Comparison of ENCODE assay signal across 1 cellular context in the genomic region with DNA sequence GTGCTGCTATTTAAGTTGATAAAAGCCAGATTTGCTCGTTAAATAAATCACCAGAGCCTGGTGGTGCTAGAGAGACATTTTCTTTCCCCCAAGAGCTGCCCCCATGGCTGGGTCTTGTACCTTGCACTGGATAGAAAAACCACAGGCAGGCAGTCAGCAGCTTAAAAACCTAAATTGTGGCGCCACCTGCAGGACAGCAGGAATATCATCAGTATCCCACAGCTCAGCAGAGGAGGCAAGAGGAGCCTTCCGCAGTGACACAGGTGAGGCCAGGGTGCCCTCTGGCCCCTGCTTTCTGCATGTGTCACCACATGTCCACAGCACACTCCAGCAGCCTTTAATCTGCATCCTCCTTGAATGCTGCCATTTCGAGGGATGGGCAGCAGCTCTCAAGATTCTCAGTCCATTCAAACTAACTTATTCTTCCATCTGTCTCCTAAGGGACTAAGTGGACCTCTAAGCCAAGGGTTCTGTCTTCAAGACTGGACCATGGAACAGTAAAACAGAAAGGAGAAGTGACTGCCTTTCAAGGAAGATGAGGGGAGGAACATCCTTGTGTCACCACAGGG.
TF ChIP-seq lines count a peak whose summit lies in the region.

No MANE protein-coding gene starts in this region.

TF ChIP-seq in HCT116, 20 proteins besides CTCF, POLR2A, EP300 and RAD21 (continued from another document):
- TF ChIP-seq, protein P1, sequence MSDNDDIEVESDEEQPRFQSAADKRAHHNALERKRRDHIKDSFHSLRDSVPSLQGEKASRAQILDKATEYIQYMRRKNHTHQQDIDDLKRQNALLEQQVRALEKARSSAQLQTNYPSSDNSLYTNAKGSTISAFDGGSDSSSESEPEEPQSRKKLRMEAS (IDR thresholded peaks at IDR 0.05): no peak
- TF ChIP-seq EZH2phosphoT487 (IDR thresholded peaks at IDR 0.05; ENCODE audit: borderline replicate concordance) (no peak), POLR2AphosphoS5 (IDR thresholded peaks at IDR 0.05; ENCODE audit: low read depth, low read length) (no peak), FOSL1 (IDR thresholded peaks at IDR 0.05; ENCODE audit: low read depth) (no peak), SP1 (IDR thresholded peaks at IDR 0.05; ENCODE audit: low read depth) (no peak), TCF7L2 (IDR thresholded peaks at IDR 0.05; ENCODE audit: borderline replicate concordance, extremely low read depth, insufficient read depth, insufficient read length) (no peak), JUND (IDR thresholded peaks at IDR 0.05) (no peak), SIN3A (IDR thresholded peaks at IDR 0.05; ENCODE audit: low read depth) (no peak)
- TF ChIP-seq, protein P2, sequence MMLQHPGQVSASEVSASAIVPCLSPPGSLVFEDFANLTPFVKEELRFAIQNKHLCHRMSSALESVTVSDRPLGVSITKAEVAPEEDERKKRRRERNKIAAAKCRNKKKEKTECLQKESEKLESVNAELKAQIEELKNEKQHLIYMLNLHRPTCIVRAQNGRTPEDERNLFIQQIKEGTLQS (IDR thresholded peaks at IDR 0.05): no peak
